Comparison of ENCODE assay signal across 9 cellular contexts in the genomic region with DNA sequence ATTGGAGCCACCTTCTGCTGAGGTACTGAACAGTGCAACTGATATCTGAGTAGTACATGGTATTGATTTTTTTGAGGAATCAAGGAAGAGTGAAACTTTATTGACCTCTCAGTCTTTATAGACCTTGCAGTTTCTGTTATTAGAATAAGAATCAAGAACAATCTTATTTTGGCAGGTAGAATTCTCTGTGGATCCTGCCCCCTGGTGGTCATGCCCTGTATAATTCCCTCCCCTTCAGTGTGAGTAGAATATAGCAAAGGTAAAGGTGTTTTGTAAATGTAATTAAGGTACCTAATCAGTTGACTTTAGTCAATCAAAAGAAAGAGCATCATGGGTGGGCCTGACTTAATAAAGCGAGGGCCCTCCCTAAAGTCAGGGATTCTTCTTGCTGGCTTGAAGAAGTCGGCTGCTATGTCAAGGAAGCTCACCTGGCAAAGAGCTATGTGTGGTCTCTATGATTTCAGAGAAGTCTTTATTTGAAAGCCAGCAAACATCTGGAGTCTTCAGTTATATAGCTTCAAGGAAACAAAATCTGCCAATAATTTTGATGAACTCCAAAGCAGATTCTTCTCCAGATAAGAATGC.
DNase-seq lines count a peak whose midpoint lies in the region; ATAC-seq and TF ChIP-seq lines count a peak whose summit lies in the region.
"Had no signal": no experiment of that assay in that cellular context is flagged by ENCODE, and none has a peak within 500 bp of the region (broad histone marks: within the 10 kb centered on the region; RNA-seq: fewer than 3 reads in every experiment).

No MANE protein-coding gene starts in this region.

- peaks cover 4 to 5% of the 10 kb centered on the region in 2 donors for H3K27me3 Mint-ChIP-seq in stimulated activated naive B cell treated with anti-CD40 and anti-IgM and Interleukin-4, amounts not matched to agents 10 μg/mL and 1 μg/mL and 100 μg/mL, for 72 hours
- H3K27me3 Mint-ChIP-seq in T-helper 2 cell treated with Interferon-gamma antibody and Interleukin-4, amounts not matched to agents 5 μg/mL and 100 μg/mL, for 36 hours (ENCODE audit: low read depth) = no peaks in the 10 kb centered on the region
- H3K27me3 Mint-ChIP-seq: IgD-negative memory B cell had no signal

- 74% methylated on average over 2 of the region's 2 CpGs for WGBS in smooth muscle cell (ENCODE audit: low lambda C conversion rate)

- H3K4me3 ChIP-seq in OCI-LY1 (ENCODE audit: low read depth, low read length, poor library complexity, severe bottlenecking) = no peak overlapping the region
- H3K4me3 ChIP-seq in smooth muscle cell = no peak overlapping the region

- H3K9me2 ChIP-seq in OCI-LY1 (ENCODE audit: low read depth, low read length) = no peaks in the 10 kb centered on the region

- no peak overlapping the region for H3K4me3 Mint-ChIP-seq in stimulated activated naive B cell treated with anti-CD40 and anti-IgM and Interleukin-4, amounts not matched to agents 10 μg/mL and 1 μg/mL and 100 μg/mL, for 72 hours
- H3K4me3 Mint-ChIP-seq in T-helper 2 cell treated with Interferon-gamma antibody and Interleukin-4, amounts not matched to agents 5 μg/mL and 100 μg/mL, for 36 hours = no peak overlapping the region
- H3K4me3 Mint-ChIP-seq: IgD-negative memory B cell had no signal

- H3K27ac ChIP-seq in C4-2B = no peak overlapping the region
- no peak overlapping the region for H3K27ac ChIP-seq in OCI-LY1 (ENCODE audit: low read depth, low read length, poor library complexity, severe bottlenecking)
- H3K27ac ChIP-seq in smooth muscle cell (ENCODE audit: low read depth) = no peak overlapping the region

- H3K9ac ChIP-seq in OCI-LY1 (ENCODE audit: low read length) (no peak overlapping the region), smooth muscle cell (ENCODE audit: low read depth) (no peak overlapping the region)

- H3F3A ChIP-seq in OCI-LY1 (ENCODE audit: insufficient read depth, low read length) = no peaks in the 10 kb centered on the region
- H3F3A ChIP-seq in smooth muscle cell (ENCODE audit: low read depth) = no peaks in the 10 kb centered on the region

- no peaks in the 10 kb centered on the region for H3K36me3 Mint-ChIP-seq in stimulated activated naive B cell treated with anti-CD40 and anti-IgM and Interleukin-4, amounts not matched to agents 10 μg/mL and 1 μg/mL and 100 μg/mL, for 72 hours
- no peaks in the 10 kb centered on the region for H3K36me3 Mint-ChIP-seq in T-helper 2 cell treated with Interferon-gamma antibody and Interleukin-4, amounts not matched to agents 5 μg/mL and 100 μg/mL, for 36 hours (ENCODE audit: low read depth)
- H3K36me3 Mint-ChIP-seq: IgD-negative memory B cell had no signal

- TF ChIP-seq CTCF in C4-2B (conservative IDR thresholded peaks at IDR 0.05) (peak; percentile 77), OCI-LY1 (IDR thresholded peaks at IDR 0.05; ENCODE audit: low read length) (peak; percentile 96), smooth muscle cell (IDR thresholded peaks at IDR 0.05; ENCODE audit: borderline replicate concordance, insufficient read depth, poor library complexity, severe bottlenecking) (peak; percentile 77)

- H3K4me1 Mint-ChIP-seq in stimulated activated naive B cell treated with anti-CD40 and anti-IgM and Interleukin-4, amounts not matched to agents 10 μg/mL and 1 μg/mL and 100 μg/mL, for 72 hours = no peaks in the 10 kb centered on the region
- H3K4me1 Mint-ChIP-seq in T-helper 2 cell treated with Interferon-gamma antibody and Interleukin-4, amounts not matched to agents 5 μg/mL and 100 μg/mL, for 36 hours (ENCODE audit: low read depth) = no peaks in the 10 kb centered on the region
- H3K4me1 Mint-ChIP-seq: IgD-negative memory B cell had no signal

- H3K36me3 ChIP-seq in OCI-LY1 (ENCODE audit: insufficient read depth, low read length) (no peaks in the 10 kb centered on the region), smooth muscle cell (ENCODE audit: low read depth) (no peaks in the 10 kb centered on the region)

- H3K9me3 ChIP-seq in OCI-LY1 (ENCODE audit: low read length) (no peaks in the 10 kb centered on the region), smooth muscle cell (replicated peaks; ENCODE audit: low read depth) (no peaks in the 10 kb centered on the region)

- H3K27me3 ChIP-seq in OCI-LY1 (ENCODE audit: insufficient read depth, low read length) (no peaks in the 10 kb centered on the region), smooth muscle cell (ENCODE audit: low read depth) (no peaks in the 10 kb centered on the region)

- H3K4me2 ChIP-seq in OCI-LY1 (ENCODE audit: low read length) = no peak overlapping the region
- H3K4me2 ChIP-seq in smooth muscle cell = no peak overlapping the region

- H4K20me1 ChIP-seq in OCI-LY1 (ENCODE audit: insufficient read depth, low read length) (no peaks in the 10 kb centered on the region), smooth muscle cell (ENCODE audit: low read depth) (no peaks in the 10 kb centered on the region)

- peak; percentile 83 for ATAC-seq in GM19395 (IDR thresholded peaks at IDR 0.05; ENCODE audit: unreplicated experiment)
- ATAC-seq in esophagus mucosa = peak; percentile 38
- no peak for ATAC-seq in stimulated activated naive B cell treated with anti-CD40 and anti-IgM and Interleukin-4, amounts not matched to agents 10 μg/mL and 1 μg/mL and 100 μg/mL, for 72 hours (replicated peaks)

- H3K27ac Mint-ChIP-seq in stimulated activated naive B cell treated with anti-CD40 and anti-IgM and Interleukin-4, amounts not matched to agents 10 μg/mL and 1 μg/mL and 100 μg/mL, for 72 hours = no peak overlapping the region
- no peak overlapping the region for H3K27ac Mint-ChIP-seq in T-helper 2 cell treated with Interferon-gamma antibody and Interleukin-4, amounts not matched to agents 5 μg/mL and 100 μg/mL, for 36 hours
- H3K27ac Mint-ChIP-seq: IgD-negative memory B cell had no signal

- H2AFZ ChIP-seq in OCI-LY1 (ENCODE audit: low read length) (no peak overlapping the region), smooth muscle cell (ENCODE audit: low read depth) (no peak overlapping the region)

- H3K4me1 ChIP-seq in OCI-LY1 (ENCODE audit: insufficient read depth, low read length, severe bottlenecking) = no peaks in the 10 kb centered on the region
- no peaks in the 10 kb centered on the region for H3K4me1 ChIP-seq in smooth muscle cell (ENCODE audit: low read depth)

- DNase-seq in smooth muscle cell (lab: John Stamatoyannopoulos, UW; ENCODE audit: unreplicated experiment) = no peak
- DNase-seq in NCI-H1930 (lab: John Stamatoyannopoulos, UW) = no peak
- DNase-seq in stimulated activated naive B cell treated with anti-CD40 and anti-IgM and Interleukin-4, amounts not matched to agents 10 μg/mL and 1 μg/mL and 100 μg/mL, for 72 hours = no peak
- DNase-seq in T-helper 2 cell treated with Interferon-gamma antibody and Interleukin-4, amounts not matched to agents 5 μg/mL and 100 μg/mL, for 36 hours (ENCODE audit: low spot score) = no peak

- peaks cover 4 to 8% of the 10 kb centered on the region in 2 donors for H3K9me3 Mint-ChIP-seq in stimulated activated naive B cell treated with anti-CD40 and anti-IgM and Interleukin-4, amounts not matched to agents 10 μg/mL and 1 μg/mL and 100 μg/mL, for 72 hours
- H3K9me3 Mint-ChIP-seq in T-helper 2 cell treated with Interferon-gamma antibody and Interleukin-4, amounts not matched to agents 5 μg/mL and 100 μg/mL, for 36 hours = no peaks in the 10 kb centered on the region

- H3K79me2 ChIP-seq in OCI-LY1 (ENCODE audit: insufficient read depth, low read length) (no peaks in the 10 kb centered on the region), smooth muscle cell (ENCODE audit: low read depth) (no peaks in the 10 kb centered on the region)

Comparison
In these comparisons a context has a peak if more than half of its experiments do, and no peak if none do; other contexts are left out.
1. ATAC-seq: peak in GM19395 (single experiment) and esophagus mucosa (single experiment); none in stimulated activated naive B cell treated with anti-CD40 and anti-IgM and Interleukin-4, amounts not matched to agents 10 μg/mL and 1 μg/mL and 100 μg/mL, for 72 hours (0 of 2).
2. Peak in every context shown above with its lines, with median percentiles within 50 percentile points of each other: CTCF ChIP-seq.